In genomic region chr2:220334210-220334609, GRCh38 we compare ENCODE assay signal across 19 cellular contexts.
DNase-seq lines count a peak whose midpoint lies in the region; ATAC-seq, FAIRE-seq and TF ChIP-seq lines count a peak whose summit lies in the region.
"Had no signal": no experiment of that assay in that cellular context is flagged by ENCODE, and none has a peak within 500 bp of the region (broad histone marks: within the 10 kb centered on the region; RNA-seq: fewer than 3 reads in every experiment).

No MANE protein-coding gene starts in this region.

- CTCF ChIA-PET in IMR-90 (lab: Yijun Ruan, JAX), result no interaction called here

- no TSS peak for BruUV-seq in IMR-90 (replicated peaks; lab: Mats Ljungman, UMichigan)

- H3K9me1 ChIP-seq in IMR-90 (ENCODE audit: insufficient read depth, low read length), result no peaks in the 10 kb centered on the region

- no peak for TF ChIP-seq CTCF in IMR-90 (conservative IDR thresholded peaks at IDR 0.05; ENCODE audit: low read depth, low read length)
- TF ChIP-seq CTCF in cardiac fibroblast (IDR thresholded peaks at IDR 0.05; ENCODE audit: low read depth, low read length), result no peak
- TF ChIP-seq CTCF in neural crest cell (conservative IDR thresholded peaks at IDR 0.05), result no peak

- in situ Hi-C loops in IMR-90 (cut with MboI; ENCODE audit: low sequenced_read_pairs), result no loop called here

- H3K79me1 ChIP-seq in IMR-90 (ENCODE audit: low read depth in 1 of 2, low read length in 2 of 2), result no peaks in the 10 kb centered on the region

- H3K4ac ChIP-seq in IMR-90 (ENCODE audit: low read depth, low read length), result no peak overlapping the region

- FAIRE-seq in GM12891 (lab: Jason Lieb, UNC), result no peak

- H3K9ac ChIP-seq in IMR-90 (ENCODE audit: low read depth, low read length), result no peak overlapping the region

- intact Hi-C loops in IMR-90 (cut with micrococcal nuclease), result no loop called here

- POLR2A ChIA-PET in IMR-90 (lab: Charles Lee; ENCODE audit: unreplicated experiment), result no interaction called here

- H2BK5ac ChIP-seq in IMR-90 (ENCODE audit: low read depth, low read length, poor library complexity, severe bottlenecking), result no peak overlapping the region

- H3K27ac Mint-ChIP-seq in neural crest cell (ENCODE audit: unreplicated experiment), result peak overlapping the region; percentile 38
- H3K27ac Mint-ChIP-seq: CD4-positive, CD25-positive, alpha-beta regulatory T cell had no signal

- DNase-seq in Daoy (ENCODE audit: low read depth) (peak; percentile 80), IMR-90 (peak; percentile 19), cardiac fibroblast (ENCODE audit: low read depth in 2 of 2) (peak; percentile 3 to 11), neural crest cell (ENCODE audit: low read depth, low spot score) (no peak), GM12891 (ENCODE audit: insufficient read length, low spot score) (no peak), DMS53 treated with DMSO at 0.1 percent for 48 hours (lab: John Stamatoyannopoulos, UW; ENCODE audit: unreplicated experiment) (no peak)
- DNase-seq: activated CD4-positive, alpha-beta T cell treated with anti-CD3 and anti-CD28 coated beads for 1 hour; activated naive CD4-positive, alpha-beta T cell treated with anti-CD3 and anti-CD28 coated beads, Interleukin-2, amount 50 U/mL, for 16 hours; activated T-cell treated with anti-CD3 and anti-CD28 coated beads, Interleukin-2, amount 50 U/mL, for 48 hours; aorta; CD4-positive, CD25-positive, alpha-beta regulatory T cell; DMS153; effector CD8-positive, alpha-beta T cell; heart right ventricle; NCI-H526; retina; Right ventricle myocardium superior had no signal

- no peaks in the 10 kb centered on the region for H3K36me3 ChIP-seq in IMR-90 (ENCODE audit: control insufficient read depth, insufficient read depth, low read length)
- H3K36me3 ChIP-seq: heart right ventricle had no signal

- ATAC-seq in IMR-90 (ENCODE audit: low read depth) (no peak), HG02970 (IDR thresholded peaks at IDR 0.05; ENCODE audit: low FRiP score, unreplicated experiment) (no peak), HG02981 (IDR thresholded peaks at IDR 0.05; ENCODE audit: unreplicated experiment) (no peak)
- ATAC-seq: heart right ventricle had no signal

- no peak overlapping the region for H3K4me3 Mint-ChIP-seq in neural crest cell
- H3K4me3 Mint-ChIP-seq: CD4-positive, CD25-positive, alpha-beta regulatory T cell had no signal

- H3K27me3 Mint-ChIP-seq in neural crest cell (ENCODE audit: low read depth), result no peaks in the 10 kb centered on the region
- H3K27me3 Mint-ChIP-seq: CD4-positive, CD25-positive, alpha-beta regulatory T cell had no signal

- H3K23ac ChIP-seq in IMR-90 (ENCODE audit: low read depth, low read length), result no peak overlapping the region

- H3K9me3 Mint-ChIP-seq in neural crest cell, result peaks cover 13% of the 10 kb centered on the region

- no peak for TF ChIP-seq RAD21 in IMR-90 (IDR thresholded peaks at IDR 0.05; ENCODE audit: low read length)

- H3K36me3 Mint-ChIP-seq in neural crest cell (ENCODE audit: low read depth), result peaks cover 12% of the 10 kb centered on the region
- H3K36me3 Mint-ChIP-seq: CD4-positive, CD25-positive, alpha-beta regulatory T cell had no signal

- no peak overlapping the region for H3K18ac ChIP-seq in IMR-90 (ENCODE audit: low read depth, low read length)

- H3K4me2 ChIP-seq in IMR-90 (ENCODE audit: low read depth, low read length), result no peak overlapping the region

- no peaks in the 10 kb centered on the region; the same call in 1 of the 2 replicates for H3K4me1 ChIP-seq in IMR-90 (ENCODE audit: control insufficient read depth, insufficient read depth, low read length)

- dilution Hi-C loops in IMR-90 (cut with HindIII; ENCODE audit: low sequenced_read_pairs, unreplicated experiment), result no loop called here

- H3K14ac ChIP-seq in IMR-90 (replicated peaks; ENCODE audit: low read depth, low read length), result 0 out of 2 replicates have a peak overlapping the region, but pooled peaks have one; percentile 14

- no peaks in the 10 kb centered on the region for H3K9me3 ChIP-seq in IMR-90 (ENCODE audit: control insufficient read depth, insufficient read depth, low read length)

- H3K27ac ChIP-seq in IMR-90 (ENCODE audit: insufficient read depth, low read length), result no peak overlapping the region
- H3K27ac ChIP-seq: heart right ventricle had no signal

- H2AK5ac ChIP-seq in IMR-90 (ENCODE audit: low read depth, low read length), result no peak overlapping the region

- H3K4me1 Mint-ChIP-seq in neural crest cell, result no peaks in the 10 kb centered on the region
- H3K4me1 Mint-ChIP-seq: CD4-positive, CD25-positive, alpha-beta regulatory T cell had no signal

- no peak overlapping the region for H4K8ac ChIP-seq in IMR-90 (ENCODE audit: low read depth in 2 of 2, low read length in 2 of 2)

- no peak for TF ChIP-seq POLR2A in IMR-90 (IDR thresholded peaks at IDR 0.05; ENCODE audit: low read depth, low read length)
- TF ChIP-seq POLR2A in GM12891 (IDR thresholded peaks at IDR 0.05; ENCODE audit: low read depth, low read length), result no peak

- H2BK120ac ChIP-seq in IMR-90 (ENCODE audit: low read depth, low read length), result no peak overlapping the region

- no peaks in the 10 kb centered on the region for H3K27me3 ChIP-seq in IMR-90 (ENCODE audit: control insufficient read depth, insufficient read depth, low read length)
- H3K27me3 ChIP-seq: heart right ventricle had no signal

- H4K91ac ChIP-seq in IMR-90 (ENCODE audit: insufficient read depth, low read depth, low read length), result no peak overlapping the region

- H3K56ac ChIP-seq in IMR-90 (ENCODE audit: extremely low read depth, insufficient read depth, low read length), result no peak overlapping the region

- peak overlapping the region; percentile 4 for H2AFZ ChIP-seq in IMR-90 (replicated peaks; ENCODE audit: low read length, poor library complexity)

- H3K4me3 ChIP-seq in IMR-90 (ENCODE audit: insufficient read depth, low read depth, low read length) (no peak overlapping the region), cardiac fibroblast (replicated peaks in 1 of 2; ENCODE audit: low read depth in 2 of 2, low read length in 2 of 2) (no peak overlapping the region)
- H3K4me3 ChIP-seq: heart right ventricle had no signal

- no peak overlapping the region for H2BK20ac ChIP-seq in IMR-90 (ENCODE audit: low read depth, low read length)

- H2BK15ac ChIP-seq in IMR-90 (ENCODE audit: low read depth, low read length), result no peak overlapping the region

- H2AK9ac ChIP-seq in IMR-90 (replicated peaks; ENCODE audit: low read depth, low read length, poor library complexity), result no peak overlapping the region

- no peak overlapping the region for H4K5ac ChIP-seq in IMR-90 (ENCODE audit: low read depth, low read length)

- no peaks in the 10 kb centered on the region for H4K20me1 ChIP-seq in IMR-90 (ENCODE audit: insufficient read depth, low read length)

TF ChIP-seq in IMR-90, 13 proteins besides CTCF, POLR2A, EP300 and RAD21 (continues in another document):
- TF ChIP-seq MXI1 (IDR thresholded peaks at IDR 0.05; ENCODE audit: borderline replicate concordance, low read depth, low read length), result no peak
- TF ChIP-seq CHD1 (IDR thresholded peaks at IDR 0.05; ENCODE audit: low read depth, low read length), result no peak
- TF ChIP-seq, protein P1, sequence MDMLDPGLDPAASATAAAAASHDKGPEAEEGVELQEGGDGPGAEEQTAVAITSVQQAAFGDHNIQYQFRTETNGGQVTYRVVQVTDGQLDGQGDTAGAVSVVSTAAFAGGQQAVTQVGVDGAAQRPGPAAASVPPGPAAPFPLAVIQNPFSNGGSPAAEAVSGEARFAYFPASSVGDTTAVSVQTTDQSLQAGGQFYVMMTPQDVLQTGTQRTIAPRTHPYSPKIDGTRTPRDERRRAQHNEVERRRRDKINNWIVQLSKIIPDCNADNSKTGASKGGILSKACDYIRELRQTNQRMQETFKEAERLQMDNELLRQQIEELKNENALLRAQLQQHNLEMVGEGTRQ (IDR thresholded peaks at IDR 0.05; ENCODE audit: low read depth, low read length), result no peak
- no peak for TF ChIP-seq ELK1 (IDR thresholded peaks at IDR 0.05; ENCODE audit: borderline replicate concordance, low read depth, low read length)
- no peak for TF ChIP-seq SMC3 (IDR thresholded peaks at IDR 0.05; ENCODE audit: low read depth, low read length)
- no peak for TF ChIP-seq NFE2L2 (IDR thresholded peaks at IDR 0.05; ENCODE audit: low read depth, low read length)

TF ChIP-seq in GM12891, 5 proteins besides CTCF, POLR2A, EP300 and RAD21:
- TF ChIP-seq TAF1 (IDR thresholded peaks at IDR 0.05; ENCODE audit: low read depth, low read length) (no peak), POLR2AphosphoS5 (IDR thresholded peaks at IDR 0.05; ENCODE audit: low read depth, low read length) (no peak), SPI1 (IDR thresholded peaks at IDR 0.05; ENCODE audit: low read depth, low read length) (no peak), PAX5 (IDR thresholded peaks at IDR 0.05; ENCODE audit: insufficient read depth, low read length, severe bottlenecking) (no peak), POU2F2 (IDR thresholded peaks at IDR 0.05; ENCODE audit: low read depth, low read length) (no peak)

Comparison
In these comparisons a context has a peak if more than half of its experiments do, and no peak if none do; other contexts are left out.
1. DNase-seq: peak in Daoy (single experiment), IMR-90 (single experiment) and cardiac fibroblast (2 of 2); none in neural crest cell (single experiment), GM12891 (single experiment) and DMS53 treated with DMSO at 0.1 percent for 48 hours (single experiment).